8 cellular contexts compared by ENCODE assay signal in the genomic region with DNA sequence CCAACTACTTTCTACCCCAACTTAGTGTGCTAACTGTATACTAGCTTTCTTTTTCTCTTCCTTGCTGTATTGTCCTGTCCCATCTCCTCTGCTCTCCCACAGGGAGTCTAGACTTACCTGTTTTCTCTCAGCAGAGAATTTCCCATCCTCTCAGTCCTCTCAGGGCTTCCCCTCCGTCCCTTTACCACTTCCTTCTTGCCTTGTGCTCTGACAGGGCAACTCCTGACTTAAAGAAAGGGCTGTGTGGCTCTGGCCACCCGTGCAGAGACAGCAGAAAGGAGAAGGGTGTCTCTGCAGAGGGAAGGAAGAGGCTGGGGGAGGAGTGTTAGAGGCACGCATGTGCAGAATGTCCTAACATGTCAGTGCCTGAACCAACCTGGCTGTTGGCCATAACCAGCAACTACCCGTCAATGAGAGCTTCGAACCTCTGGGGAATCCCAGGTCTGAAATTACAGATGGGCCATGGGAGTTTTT. TPM values are rescaled to one million over a fixed set of nuclear protein-coding genes. Genes with fewer than 3 reads are reported as not detected.
A peak's percentile ranks its signal among the peaks of the same experiment; 100 is the strongest.
DNase-seq lines count a peak whose midpoint lies in the region; ATAC-seq, FAIRE-seq and TF ChIP-seq lines count a peak whose summit lies in the region.

A gene with protein sequence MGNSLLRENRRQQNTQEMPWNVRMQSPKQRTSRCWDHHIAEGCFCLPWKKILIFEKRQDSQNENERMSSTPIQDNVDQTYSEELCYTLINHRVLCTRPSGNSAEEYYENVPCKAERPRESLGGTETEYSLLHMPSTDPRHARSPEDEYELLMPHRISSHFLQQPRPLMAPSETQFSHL (minus strand): TSS at position 274 of the 474 bp plus-strand sequence. CDS start 128 bp downstream, at position 146.

- no peaks in the 10 kb centered on the region for H3K9me3 ChIP-seq in thyroid gland

- ATAC-seq in GM18498 (IDR thresholded peaks at IDR 0.05; ENCODE audit: unreplicated experiment) (peak; percentile 72), HG02623 (IDR thresholded peaks at IDR 0.05; ENCODE audit: unreplicated experiment) (peak; percentile 78)

- no peak for FAIRE-seq in urothelium cell line (lab: Jason Lieb, UNC)

- H3K4me1 ChIP-seq in thyroid gland: no peaks in the 10 kb centered on the region

- H3K36me3 ChIP-seq in thyroid gland: no peaks in the 10 kb centered on the region

- H3K27ac ChIP-seq in thyroid gland: no peak within 1 kb of the TSS

- H3K9me3 Mint-ChIP-seq in activated T-helper 2 cell treated with anti-CD3 and anti-CD28 coated beads, Interferon-gamma antibody, Interleukin-2, Interleukin-4, amounts not matched to agents 10 μg/mL and 5 μg/mL and 100 μg/mL, durations not matched to agents 14 hours and 24 hours and 36 hours: no peaks in the 10 kb centered on the region

- TF ChIP-seq POLR2A in thyroid gland (IDR thresholded peaks at IDR 0.05): no peak

- peaks cover 11% of the 10 kb centered on the region for H3K36me3 Mint-ChIP-seq in activated T-helper 2 cell treated with anti-CD3 and anti-CD28 coated beads, Interferon-gamma antibody, Interleukin-2, Interleukin-4, amounts not matched to agents 10 μg/mL and 5 μg/mL and 100 μg/mL, durations not matched to agents 14 hours and 24 hours and 36 hours (ENCODE audit: low read depth)

- H3K27ac Mint-ChIP-seq in activated T-helper 2 cell treated with anti-CD3 and anti-CD28 coated beads, Interferon-gamma antibody, Interleukin-2, Interleukin-4, amounts not matched to agents 10 μg/mL and 5 μg/mL and 100 μg/mL, durations not matched to agents 14 hours and 24 hours and 36 hours: peak within 1 kb of the TSS; percentile 80

- intact Hi-C loops in activated T-helper 2 cell treated with anti-CD3 and anti-CD28 coated beads, Interferon-gamma antibody, Interleukin-2, Interleukin-4, amounts not matched to agents 10 μg/mL and 5 μg/mL and 100 μg/mL, durations not matched to agents 14 hours and 24 hours and 36 hours (cut with micrococcal nuclease): loop anchor here (5.0 to 10.0 kb wide), 2 partner anchors 302 to 839 kb away; no protein-coding TSS in a partner anchor
- intact Hi-C loops in thyroid gland (cut with DNase I): no loop called here

- H3K27me3 Mint-ChIP-seq in activated T-helper 2 cell treated with anti-CD3 and anti-CD28 coated beads, Interferon-gamma antibody, Interleukin-2, Interleukin-4, amounts not matched to agents 10 μg/mL and 5 μg/mL and 100 μg/mL, durations not matched to agents 14 hours and 24 hours and 36 hours (ENCODE audit: low read depth): no peaks in the 10 kb centered on the region

- WGBS in thyroid gland, 2 donors: 70 to 82% methylated on average over 5 of the region's 5 CpGs

- peaks cover 74% of the 10 kb centered on the region for H3K4me1 Mint-ChIP-seq in activated T-helper 2 cell treated with anti-CD3 and anti-CD28 coated beads, Interferon-gamma antibody, Interleukin-2, Interleukin-4, amounts not matched to agents 10 μg/mL and 5 μg/mL and 100 μg/mL, durations not matched to agents 14 hours and 24 hours and 36 hours (ENCODE audit: low read depth)

- no peaks in the 10 kb centered on the region for H3K27me3 ChIP-seq in thyroid gland

- H3K4me3 Mint-ChIP-seq in activated T-helper 2 cell treated with anti-CD3 and anti-CD28 coated beads, Interferon-gamma antibody, Interleukin-2, Interleukin-4, amounts not matched to agents 10 μg/mL and 5 μg/mL and 100 μg/mL, durations not matched to agents 14 hours and 24 hours and 36 hours (ENCODE audit: low read depth): peak within 1 kb of the TSS; percentile 74

- H3K4me3 ChIP-seq in thyroid gland (replicated peaks in 1 of 3): no peak within 1 kb of the TSS

- peak; percentile 14 for DNase-seq in NCI-H69 (lab: John Stamatoyannopoulos, UW)
- DNase-seq in activated T-helper 2 cell treated with anti-CD3 and anti-CD28 coated beads, Interferon-gamma antibody, Interleukin-2, Interleukin-4, amounts not matched to agents 10 μg/mL and 5 μg/mL and 100 μg/mL, durations not matched to agents 14 hours and 24 hours and 36 hours (ENCODE audit: low spot score): peak; percentile 46
- DNase-seq in mucosa of gallbladder (ENCODE audit: low spot score): peak; percentile 37
- peak; percentile 12 to 13 for DNase-seq in thyroid gland
- no peak for DNase-seq in urothelium cell line (ENCODE audit: low spot score)
- no peak for DNase-seq in DMS79 treated with DMSO at 0.1 percent for 48 hours (lab: John Stamatoyannopoulos, UW)

- no peak for TF ChIP-seq CTCF in thyroid gland (IDR thresholded peaks at IDR 0.05)

RNA-seq across cellular contexts. Expression of the gene that starts here (rescaled TPM):
- total RNA-seq in activated T-helper 2 cell treated with anti-CD3 and anti-CD28 coated beads, Interferon-gamma antibody, Interleukin-2, Interleukin-4, amounts not matched to agents 10 μg/mL and 5 μg/mL and 100 μg/mL, durations not matched to agents 14 hours and 24 hours and 36 hours: 1.6 and 1.9 TPM in 2 replicates
- 0.37 TPM for total RNA-seq in mucosa of gallbladder
- total RNA-seq in thyroid gland: under 1 TPM in 2 of 4 donors, not detected in 2; 0.33 to 0.40 TPM

Comparison
In these comparisons a context has a peak if more than half of its experiments do, and no peak if none do; other contexts are left out.
1. Peak in DNase-seq in mucosa of gallbladder; RNA of the gene not detected or under 1 TPM.
2. Peak in DNase-seq in thyroid gland; RNA of the gene not detected or under 1 TPM.
3. DNase-seq: peak in NCI-H69 (single experiment) and activated T-helper 2 cell treated with anti-CD3 and anti-CD28 coated beads, Interferon-gamma antibody, Interleukin-2, Interleukin-4, amounts not matched to agents 10 μg/mL and 5 μg/mL and 100 μg/mL, durations not matched to agents 14 hours and 24 hours and 36 hours (single experiment); none in urothelium cell line (single experiment) and DMS79 treated with DMSO at 0.1 percent for 48 hours (single experiment).